In the genomic region with DNA sequence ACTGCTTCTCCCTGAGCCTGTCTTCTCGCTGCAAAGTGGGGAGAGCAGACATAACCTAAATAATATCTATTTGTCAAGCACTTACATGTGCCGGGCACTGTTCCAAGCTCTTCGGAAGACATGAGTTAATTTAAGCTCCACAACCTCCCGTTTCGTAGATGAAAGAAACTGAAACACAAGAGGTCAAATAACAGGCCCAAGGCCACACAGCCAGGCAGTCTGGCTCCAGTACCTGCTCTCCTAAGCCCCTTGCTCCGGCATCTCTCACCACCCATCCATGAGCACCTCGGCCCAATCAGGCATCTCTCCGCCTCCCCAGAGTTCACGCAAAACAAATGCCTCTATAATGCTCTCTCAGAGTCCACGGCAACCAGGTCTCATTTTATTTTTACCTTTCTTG, we compare ENCODE assay signal across 21 cellular contexts.
A peak's percentile ranks its signal among the peaks of the same experiment; 100 is the strongest.
DNase-seq lines count a peak whose midpoint lies in the region; ATAC-seq and TF ChIP-seq lines count a peak whose summit lies in the region.
"Had no signal": no experiment of that assay in that cellular context is flagged by ENCODE, and none has a peak within 500 bp of the region (broad histone marks: within the 10 kb centered on the region; RNA-seq: fewer than 3 reads in every experiment).

No MANE protein-coding gene starts in this region.

- peak; percentile 4 for DNase-seq in NCI-H748 (lab: John Stamatoyannopoulos, UW; ENCODE audit: unreplicated experiment)
- no peak for DNase-seq in NCI-H748 treated with DMSO at 0.1 percent for 48 hours (lab: John Stamatoyannopoulos, UW)
- peak; percentile 63 for DNase-seq in NCI-H2196 (lab: John Stamatoyannopoulos, UW; ENCODE audit: unreplicated experiment)
- no peak for DNase-seq in WTC11 (ENCODE audit: low spot score)
- DNase-seq in neural progenitor cell (ENCODE audit: low spot score): no peak
- DNase-seq in NCI-H774 (lab: John Stamatoyannopoulos, UW): no peak
- DNase-seq in left lung: no peak
- DNase-seq: effector CD8-positive, alpha-beta T cell; GDM1; natural killer cell; T1000; uterus had no signal

- no peak overlapping the region for H3K9ac ChIP-seq in neural progenitor cell
- H3K9ac ChIP-seq: BLaER1 had no signal

- CTCF ChIA-PET in WTC11 (lab: Charles Lee): interaction anchor here (0.5 to 3.4 kb wide), 25 partner anchors 10 to 238 kb away, joined by 3 to 30 read pairs (median 4); no protein-coding TSS in a partner anchor

- H3K4me1 ChIP-seq in neural progenitor cell: peaks cover 17% of the 10 kb centered on the region
- no peaks in the 10 kb centered on the region for H3K4me1 ChIP-seq in left lung
- H3K4me1 ChIP-seq: A549, ascending aorta, BLaER1, suprapubic skin, uterus had no signal

- H3K4me2 ChIP-seq in neural progenitor cell: no peak overlapping the region
- H3K4me2 ChIP-seq: A549, BLaER1 had no signal

- POLR2A ChIA-PET in WTC11 (lab: Charles Lee): no interaction called here

- H3K36me3 Mint-ChIP-seq in WTC11: no peaks in the 10 kb centered on the region
- H3K36me3 Mint-ChIP-seq in neural progenitor cell: no peaks in the 10 kb centered on the region
- H3K36me3 Mint-ChIP-seq: activated naive CD4-positive, alpha-beta T cell treated with anti-CD3 and anti-CD28 coated beads, Interleukin-2, amount 50 U/mL, for 72 hours; natural killer cell had no signal

- H3K27me3 Mint-ChIP-seq in WTC11 (ENCODE audit: low read depth) (peaks cover 4% of the 10 kb centered on the region), neural progenitor cell (ENCODE audit: insufficient read depth, low read depth) (peaks cover 11% of the 10 kb centered on the region)

- peak overlapping the region; percentile 36 for H2AFZ ChIP-seq in neural progenitor cell (replicated peaks)

- ATAC-seq in WTC11: peak; percentile 32
- no peak for ATAC-seq in HG02588 (IDR thresholded peaks at IDR 0.05; ENCODE audit: unreplicated experiment)
- ATAC-seq in left lung: no peak
- ATAC-seq: activated CD4-positive, CD25-positive, alpha-beta regulatory T cell treated with anti-CD3 and anti-CD28 coated beads, Interleukin-2, amount 50 U/mL, for 24 hours; activated naive CD4-positive, alpha-beta T cell treated with anti-CD3 and anti-CD28 coated beads, Interleukin-2, amount 50 U/mL, for 72 hours; esophagus mucosa; SK-N-SH treated with all-trans-retinoic acid at 6 μM for 48 hours had no signal

- H3K36me3 ChIP-seq in neural progenitor cell (no peaks in the 10 kb centered on the region), left lung (no peaks in the 10 kb centered on the region)
- H3K36me3 ChIP-seq: ascending aorta, BLaER1, suprapubic skin, uterus had no signal

- H3K4me3 Mint-ChIP-seq in WTC11 (no peak overlapping the region), neural progenitor cell (no peak overlapping the region)
- H3K4me3 Mint-ChIP-seq: natural killer cell had no signal

- H3K9me3 Mint-ChIP-seq in WTC11 (no peaks in the 10 kb centered on the region), neural progenitor cell (no peaks in the 10 kb centered on the region)
- H3K9me3 Mint-ChIP-seq: activated naive CD4-positive, alpha-beta T cell treated with anti-CD3 and anti-CD28 coated beads, Interleukin-2, amount 50 U/mL, for 72 hours; natural killer cell had no signal

- H3K4me3 ChIP-seq in neural progenitor cell (no peak overlapping the region), left lung (no peak overlapping the region)
- H3K4me3 ChIP-seq: A549, ascending aorta, BLaER1, suprapubic skin, uterus had no signal

- H3K27ac ChIP-seq in neural progenitor cell (no peak overlapping the region), left lung (no peak overlapping the region)
- H3K27ac ChIP-seq: A549, ascending aorta, BLaER1, suprapubic skin, uterus had no signal

- H3K27me3 ChIP-seq in neural progenitor cell (peaks cover 7% of the 10 kb centered on the region), left lung (peaks cover 0 to 61% of the 10 kb centered on the region in 2 donors)
- H3K27me3 ChIP-seq: ascending aorta, BLaER1 had no signal

- H3K79me2 ChIP-seq in neural progenitor cell (ENCODE audit: low read depth): no peaks in the 10 kb centered on the region

- peaks cover 8% of the 10 kb centered on the region for H3F3A ChIP-seq in neural progenitor cell (ENCODE audit: low read depth)

- H3K27ac Mint-ChIP-seq in WTC11 (peak overlapping the region; percentile 6; the same call in 1 of the 2 replicates), neural progenitor cell (peak overlapping the region; percentile 11)
- H3K27ac Mint-ChIP-seq: activated naive CD4-positive, alpha-beta T cell treated with anti-CD3 and anti-CD28 coated beads, Interleukin-2, amount 50 U/mL, for 72 hours; natural killer cell had no signal

- H4K20me1 ChIP-seq in neural progenitor cell (ENCODE audit: low read depth): no peaks in the 10 kb centered on the region
- H4K20me1 ChIP-seq: BLaER1 had no signal

- H3K9me3 ChIP-seq in neural progenitor cell (ENCODE audit: low read depth) (no peaks in the 10 kb centered on the region), left lung (peaks cover 0 to 5% of the 10 kb centered on the region in 2 donors)
- H3K9me3 ChIP-seq: A549, ascending aorta, uterus had no signal

- intact Hi-C loops in left lung (cut with DNase I): no loop called here

- no peak for TF ChIP-seq CTCF in WTC11 (IDR thresholded peaks at IDR 0.05)
- no peak for TF ChIP-seq CTCF in neural progenitor cell (IDR thresholded peaks at IDR 0.05)
- no peak for TF ChIP-seq CTCF in left lung (IDR thresholded peaks at IDR 0.05)

- H3K4me1 Mint-ChIP-seq in WTC11 (peaks cover 20% of the 10 kb centered on the region), neural progenitor cell (peaks cover 17% of the 10 kb centered on the region)
- H3K4me1 Mint-ChIP-seq: natural killer cell had no signal

TF ChIP-seq in WTC11, 78 proteins besides CTCF, POLR2A, EP300 and RAD21:
- TF ChIP-seq ZNF121 (CRISPR knock-in tag; IDR thresholded peaks at IDR 0.05) (no peak), CBFB (CRISPR knock-in tag; IDR thresholded peaks at IDR 0.05; ENCODE audit: low read depth) (no peak), CREB1 (CRISPR knock-in tag; IDR thresholded peaks at IDR 0.05) (no peak), IRF2 (CRISPR knock-in tag; IDR thresholded peaks at IDR 0.05; ENCODE audit: borderline replicate concordance, low read depth) (no peak), ZNF138 (CRISPR knock-in tag; conservative IDR thresholded peaks at IDR 0.05) (no peak), ATF1 (CRISPR knock-in tag; IDR thresholded peaks at IDR 0.05) (no peak), MYBL2 (CRISPR knock-in tag; IDR thresholded peaks at IDR 0.05) (no peak), RELA (CRISPR knock-in tag; IDR thresholded peaks at IDR 0.05; ENCODE audit: borderline replicate concordance) (no peak), GRHL2 (CRISPR knock-in tag; IDR thresholded peaks at IDR 0.05; ENCODE audit: insufficient replicate concordance, severe bottlenecking) (no peak), SMAD4 (CRISPR knock-in tag; IDR thresholded peaks at IDR 0.05) (no peak), PRRX2 (CRISPR knock-in tag; IDR thresholded peaks at IDR 0.05) (no peak)
- TF ChIP-seq, protein P1, sequence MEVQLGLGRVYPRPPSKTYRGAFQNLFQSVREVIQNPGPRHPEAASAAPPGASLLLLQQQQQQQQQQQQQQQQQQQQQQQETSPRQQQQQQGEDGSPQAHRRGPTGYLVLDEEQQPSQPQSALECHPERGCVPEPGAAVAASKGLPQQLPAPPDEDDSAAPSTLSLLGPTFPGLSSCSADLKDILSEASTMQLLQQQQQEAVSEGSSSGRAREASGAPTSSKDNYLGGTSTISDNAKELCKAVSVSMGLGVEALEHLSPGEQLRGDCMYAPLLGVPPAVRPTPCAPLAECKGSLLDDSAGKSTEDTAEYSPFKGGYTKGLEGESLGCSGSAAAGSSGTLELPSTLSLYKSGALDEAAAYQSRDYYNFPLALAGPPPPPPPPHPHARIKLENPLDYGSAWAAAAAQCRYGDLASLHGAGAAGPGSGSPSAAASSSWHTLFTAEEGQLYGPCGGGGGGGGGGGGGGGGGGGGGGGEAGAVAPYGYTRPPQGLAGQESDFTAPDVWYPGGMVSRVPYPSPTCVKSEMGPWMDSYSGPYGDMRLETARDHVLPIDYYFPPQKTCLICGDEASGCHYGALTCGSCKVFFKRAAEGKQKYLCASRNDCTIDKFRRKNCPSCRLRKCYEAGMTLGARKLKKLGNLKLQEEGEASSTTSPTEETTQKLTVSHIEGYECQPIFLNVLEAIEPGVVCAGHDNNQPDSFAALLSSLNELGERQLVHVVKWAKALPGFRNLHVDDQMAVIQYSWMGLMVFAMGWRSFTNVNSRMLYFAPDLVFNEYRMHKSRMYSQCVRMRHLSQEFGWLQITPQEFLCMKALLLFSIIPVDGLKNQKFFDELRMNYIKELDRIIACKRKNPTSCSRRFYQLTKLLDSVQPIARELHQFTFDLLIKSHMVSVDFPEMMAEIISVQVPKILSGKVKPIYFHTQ (CRISPR knock-in tag; IDR thresholded peaks at IDR 0.05): no peak
- TF ChIP-seq, protein P2, sequence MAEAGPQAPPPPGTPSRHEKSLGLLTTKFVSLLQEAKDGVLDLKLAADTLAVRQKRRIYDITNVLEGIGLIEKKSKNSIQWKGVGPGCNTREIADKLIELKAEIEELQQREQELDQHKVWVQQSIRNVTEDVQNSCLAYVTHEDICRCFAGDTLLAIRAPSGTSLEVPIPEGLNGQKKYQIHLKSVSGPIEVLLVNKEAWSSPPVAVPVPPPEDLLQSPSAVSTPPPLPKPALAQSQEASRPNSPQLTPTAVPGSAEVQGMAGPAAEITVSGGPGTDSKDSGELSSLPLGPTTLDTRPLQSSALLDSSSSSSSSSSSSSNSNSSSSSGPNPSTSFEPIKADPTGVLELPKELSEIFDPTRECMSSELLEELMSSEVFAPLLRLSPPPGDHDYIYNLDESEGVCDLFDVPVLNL (CRISPR knock-in tag; IDR thresholded peaks at IDR 0.05; ENCODE audit: borderline replicate concordance, low read depth): no peak

Comparison
In these comparisons a context has a peak if more than half of its experiments do, and no peak if none do; other contexts are left out.
1. DNase-seq: peak in NCI-H748 (single experiment) and NCI-H2196 (single experiment); none in NCI-H748 treated with DMSO at 0.1 percent for 48 hours (single experiment), WTC11 (single experiment), neural progenitor cell (single experiment), NCI-H774 (single experiment) and left lung (0 of 2).